10 cellular contexts compared by ENCODE assay signal in genomic region chr17:78120971-78121800, GRCh38. TPM values are rescaled to one million over a fixed set of nuclear protein-coding genes. Genes with fewer than 3 reads are reported as not detected.
A peak's percentile ranks its signal among the peaks of the same experiment; 100 is the strongest.
DNase-seq lines count a peak whose midpoint lies in the region; ATAC-seq and TF ChIP-seq lines count a peak whose summit lies in the region.
"Had no signal": no experiment of that assay in that cellular context is flagged by ENCODE, and none has a peak within 500 bp of the region (broad histone marks: within the 10 kb centered on the region; RNA-seq: fewer than 3 reads in every experiment).

No MANE protein-coding gene starts in this region.

- H3K9ac ChIP-seq in mesenchymal stem cell (ENCODE audit: low read length) = no peak overlapping the region

- H3K4me1 ChIP-seq in neutrophil (ENCODE audit: control insufficient read depth in 1 of 2, insufficient read depth in 1 of 2, low read depth in 1 of 2, low read length in 1 of 2) (peaks cover 48 to 75% of the 10 kb centered on the region in 2 experiments), mesenchymal stem cell (ENCODE audit: control insufficient read depth, insufficient read depth, low read depth, low read length) (peaks cover 9% of the 10 kb centered on the region)

- peaks cover 21% of the 10 kb centered on the region for H3K79me1 ChIP-seq in mesenchymal stem cell (replicated peaks; ENCODE audit: low read length, poor library complexity, severe bottlenecking)

- TF ChIP-seq POLR2A in NB4 (IDR thresholded peaks at IDR 0.05; ENCODE audit: extremely low read depth, insufficient read length) = no peak

- H2AFZ ChIP-seq in mesenchymal stem cell (ENCODE audit: low read depth, low read length) = no peak overlapping the region

- H3K4me3 Mint-ChIP-seq in activated naive CD4-positive, alpha-beta T cell treated with anti-CD3 and anti-CD28 coated beads, Interleukin-2, amount 10 ng/mL, durations not matched to agents 7 days and 5 days = peak overlapping the region; percentile 88

- H3K9me3 ChIP-seq in neutrophil (no peaks in the 10 kb centered on the region), mesenchymal stem cell (ENCODE audit: control insufficient read depth, low read length) (no peaks in the 10 kb centered on the region)
- H3K9me3 ChIP-seq: suprapubic skin had no signal

- no peak overlapping the region for H2BK5ac ChIP-seq in mesenchymal stem cell (ENCODE audit: low read depth, low read length, poor library complexity, severe bottlenecking)

- TF ChIP-seq CTCF in GM12875 (IDR thresholded peaks at IDR 0.05; ENCODE audit: borderline replicate concordance, insufficient read depth, low read depth, low read length) (no peak), NB4 (IDR thresholded peaks at IDR 0.05; ENCODE audit: low read depth, low read length) (no peak), neutrophil (IDR thresholded peaks at IDR 0.05) (no peak)

- H2AK5ac ChIP-seq in mesenchymal stem cell (ENCODE audit: low read length, severe bottlenecking) = no peak overlapping the region

- no peak overlapping the region for H3K14ac ChIP-seq in mesenchymal stem cell (ENCODE audit: low read length in 2 of 2)

- H3K27me3 ChIP-seq in neutrophil (no peaks in the 10 kb centered on the region), mesenchymal stem cell (ENCODE audit: control insufficient read depth in 1 of 2, insufficient read depth in 1 of 2, low read length in 2 of 2) (peaks cover 0 to 10% of the 10 kb centered on the region in 2 experiments)
- H3K27me3 ChIP-seq: suprapubic skin had no signal

- WGBS in mesenchymal stem cell = 97% methylated on average over 33 of the region's 35 CpGs

- H3K36me3 ChIP-seq in neutrophil = peaks cover 95% of the 10 kb centered on the region
- H3K36me3 ChIP-seq in mesenchymal stem cell (ENCODE audit: control insufficient read depth in 1 of 2, insufficient read depth in 2 of 2, low read depth in 1 of 2, low read length in 2 of 2) = peaks cover 0 to 87% of the 10 kb centered on the region in 2 experiments

- peaks cover 67% of the 10 kb centered on the region for H3K36me3 Mint-ChIP-seq in activated naive CD4-positive, alpha-beta T cell treated with anti-CD3 and anti-CD28 coated beads, Interleukin-2, amount 10 ng/mL, durations not matched to agents 7 days and 5 days

- peaks cover 69% of the 10 kb centered on the region for H3K4me1 Mint-ChIP-seq in activated naive CD4-positive, alpha-beta T cell treated with anti-CD3 and anti-CD28 coated beads, Interleukin-2, amount 10 ng/mL, durations not matched to agents 7 days and 5 days

- peak overlapping the region; percentile 41 for H3K4me3 ChIP-seq in GM12875 (ENCODE audit: low read depth, low read length)
- H3K4me3 ChIP-seq in NB4 (ENCODE audit: low read depth, low read length) = no peak overlapping the region
- H3K4me3 ChIP-seq in neutrophil (ENCODE audit: low read depth in 1 of 2, low read length in 1 of 2) = peak overlapping the region; percentile 5 to 53
- H3K4me3 ChIP-seq in mesenchymal stem cell (ENCODE audit: insufficient read depth in 1 of 2, low read depth in 1 of 2, low read length in 2 of 2) = no peak overlapping the region
- H3K4me3 ChIP-seq: suprapubic skin had no signal

- H3K9me3 Mint-ChIP-seq in activated naive CD4-positive, alpha-beta T cell treated with anti-CD3 and anti-CD28 coated beads, Interleukin-2, amount 10 ng/mL, durations not matched to agents 7 days and 5 days = no peaks in the 10 kb centered on the region

- H3K18ac ChIP-seq in mesenchymal stem cell (ENCODE audit: low read depth in 1 of 2, low read length in 2 of 2) = no peak overlapping the region

- no peak overlapping the region for H3K4me2 ChIP-seq in mesenchymal stem cell (ENCODE audit: low read length, poor library complexity, severe bottlenecking)

- peak; percentile 43 for DNase-seq in NB4 (ENCODE audit: low read depth)
- peak; percentile 84 for DNase-seq in activated naive CD4-positive, alpha-beta T cell treated with anti-CD3 and anti-CD28 coated beads, Interleukin-2, amount 10 ng/mL, durations not matched to agents 7 days and 5 days
- no peak for DNase-seq in AG08395 (ENCODE audit: low spot score)
- DNase-seq in retina = no peak
- no peak for DNase-seq in mesenchymal stem cell
- DNase-seq: NCI-H2029 treated with DMSO at 0.1 percent for 48 hours had no signal

- H2BK120ac ChIP-seq in mesenchymal stem cell (ENCODE audit: low read depth, low read length) = no peak overlapping the region

- peak overlapping the region; percentile 94 for H3K27ac Mint-ChIP-seq in activated naive CD4-positive, alpha-beta T cell treated with anti-CD3 and anti-CD28 coated beads, Interleukin-2, amount 10 ng/mL, durations not matched to agents 7 days and 5 days

- H3K27ac ChIP-seq in neutrophil = peak overlapping the region; percentile 78
- H3K27ac ChIP-seq in mesenchymal stem cell (ENCODE audit: low read length, poor library complexity, severe bottlenecking) = no peak overlapping the region
- H3K27ac ChIP-seq: suprapubic skin had no signal

- no peaks in the 10 kb centered on the region for H3K27me3 Mint-ChIP-seq in activated naive CD4-positive, alpha-beta T cell treated with anti-CD3 and anti-CD28 coated beads, Interleukin-2, amount 10 ng/mL, durations not matched to agents 7 days and 5 days

- H4K91ac ChIP-seq in mesenchymal stem cell (ENCODE audit: low read length) = no peak overlapping the region

- ATAC-seq in GM19351 (IDR thresholded peaks at IDR 0.05; ENCODE audit: unreplicated experiment) = no peak

- no peak overlapping the region for H3K23ac ChIP-seq in mesenchymal stem cell (ENCODE audit: low read length in 2 of 2)

- no peak overlapping the region for H2BK12ac ChIP-seq in mesenchymal stem cell (ENCODE audit: low read length in 2 of 2)

- no peak overlapping the region for H4K8ac ChIP-seq in mesenchymal stem cell (ENCODE audit: low read length)

- H2BK15ac ChIP-seq in mesenchymal stem cell (ENCODE audit: low read depth, poor library complexity, severe bottlenecking) = no peak overlapping the region

- CTCF ChIA-PET in activated naive CD4-positive, alpha-beta T cell treated with anti-CD3 and anti-CD28 coated beads, Interleukin-2, amount 10 ng/mL, durations not matched to agents 7 days and 5 days (lab: Charles Lee) = interaction anchor here (0.7 to 11.6 kb wide), 6 partner anchors 9 to 55 kb away, joined by 3 to 108 read pairs (median 6); partner anchors contain the start of gene TMC8

- no peak overlapping the region for H3K4ac ChIP-seq in mesenchymal stem cell (ENCODE audit: low read depth in 1 of 2, low read length in 2 of 2)

RNA-seq across cellular contexts. Expression of gene TMC6, which starts 7.4 kb away (rescaled TPM):
- polyA plus RNA-seq in mesenchymal stem cell (2013, experiment 1 of 2) = 47.9 TPM
- polyA plus RNA-seq in mesenchymal stem cell (2013, experiment 2 of 2) = 44.7 TPM

RNA-seq across cellular contexts. Expression of gene TMC8, which starts 9.4 kb away (rescaled TPM):
- polyA plus RNA-seq in mesenchymal stem cell (2013, experiment 1 of 2) = 0.86 TPM
- 0.36 TPM for polyA plus RNA-seq in mesenchymal stem cell (2013, experiment 2 of 2)

RNA-seq across cellular contexts. Expression of gene C17orf99, which starts 25.0 kb away (rescaled TPM):
- polyA plus RNA-seq in mesenchymal stem cell (2013, experiment 1 of 2) = not detected
- polyA plus RNA-seq in mesenchymal stem cell (2013, experiment 2 of 2) = not detected

RNA-seq across cellular contexts. Expression of gene SYNGR2, which starts 47.2 kb away (rescaled TPM):
- 42.5 TPM for polyA plus RNA-seq in mesenchymal stem cell (2013, experiment 1 of 2)
- 43.7 TPM for polyA plus RNA-seq in mesenchymal stem cell (2013, experiment 2 of 2)

Comparison
In these comparisons a context has a peak if more than half of its experiments do, and no peak if none do; other contexts are left out.
1. H3K4me3 ChIP-seq: peak in GM12875 (single experiment) and neutrophil (2 of 2); none in NB4 (single experiment) and mesenchymal stem cell (0 of 2).
2. DNase-seq: peak in NB4 (single experiment) and activated naive CD4-positive, alpha-beta T cell treated with anti-CD3 and anti-CD28 coated beads, Interleukin-2, amount 10 ng/mL, durations not matched to agents 7 days and 5 days (single experiment); none in AG08395 (single experiment), retina (single experiment) and mesenchymal stem cell (single experiment).